Comparison of ENCODE assay signal across 15 cellular contexts in genomic region chr3:171967932-171968678, GRCh38.
A peak's percentile ranks its signal among the peaks of the same experiment; 100 is the strongest.
DNase-seq lines count a peak whose midpoint lies in the region; ATAC-seq, FAIRE-seq and TF ChIP-seq lines count a peak whose summit lies in the region.
"Had no signal": no experiment of that assay in that cellular context is flagged by ENCODE, and none has a peak within 500 bp of the region (broad histone marks: within the 10 kb centered on the region; RNA-seq: fewer than 3 reads in every experiment).

No MANE protein-coding gene starts in this region.

- H3K36me3 ChIP-seq in K562 (ENCODE audit: control insufficient read depth, insufficient read depth, low read length), result no peaks in the 10 kb centered on the region

- CTCF ChIA-PET in K562 (lab: Yijun Ruan, JAX; ENCODE audit: low intra/inter-chr PET ratio), result no interaction called here

- H3K27ac ChIP-seq in HL-60 (replicated peaks), result peak overlapping the region; percentile 68
- H3K27ac ChIP-seq in K562 (ENCODE audit: extremely low read depth, low read depth, low read length), result peak overlapping the region; percentile 85
- no peak overlapping the region for H3K27ac ChIP-seq in right cardiac atrium (ENCODE audit: low read length)

- in situ Hi-C loops in K562 (cut with MboI) (no loop called here), GM13976 (cut with MboI; ENCODE audit: low sequenced_read_pairs, unreplicated experiment) (no loop called here)

- DNase-seq in HL-60 (ENCODE audit: low read depth in 1 of 2, low spot score in 1 of 2) (no peak), K562 (ENCODE audit: extremely low read depth in 1 of 4, low spot score in 3 of 4) (no peak), right cardiac atrium (peak in 2 of 3 donors; percentile 40 to 82), skeletal muscle cell (ENCODE audit: low read depth) (peak; percentile 58), GM13976 (ENCODE audit: low spot score) (no peak)
- DNase-seq in stimulated activated CD4-positive, alpha-beta T cell treated with anti-CD3 and anti-CD28 coated beads, Interleukin-12 subunit alpha, Interleukin-12 subunit beta, amount 100 ng/mL, for 4 hours, result no peak
- DNase-seq: activated CD4-positive, alpha-beta T cell treated with anti-CD3 and anti-CD28 coated beads, Interleukin-2, amount 10 ng/mL, durations not matched to agents 7 days and 5 days; activated gamma-delta T cell treated with Interleukin-2 at 50 U/mL for 16 hours; effector CD4-positive, alpha-beta T cell; NCI-H1092; NCI-H524 treated with DMSO at 0.1 percent for 48 hours; nephron progenitor cell; stimulated activated naive CD4-positive, alpha-beta T cell had no signal

- H3K9me1 ChIP-seq in K562 (ENCODE audit: control insufficient read depth, insufficient read depth, low read length), result no peaks in the 10 kb centered on the region

- H3K27me3 ChIP-seq in HL-60 (ENCODE audit: insufficient read depth, poor library complexity, severe bottlenecking) (no peaks in the 10 kb centered on the region), K562 (ENCODE audit: control insufficient read depth in 2 of 2, insufficient read depth in 2 of 2, low read length in 2 of 2) (no peaks in the 10 kb centered on the region), right cardiac atrium (ENCODE audit: control insufficient read depth, insufficient read depth) (no peaks in the 10 kb centered on the region)

- no peaks in the 10 kb centered on the region for H4K20me1 ChIP-seq in K562 (replicated peaks; ENCODE audit: control insufficient read depth, insufficient read depth, low read length)

- no peaks in the 10 kb centered on the region for H3K79me2 ChIP-seq in K562 (ENCODE audit: control insufficient read depth, insufficient read depth, low read length)

- H3K4me1 ChIP-seq in K562 (replicated peaks in 1 of 2; ENCODE audit: control insufficient read depth in 2 of 2, insufficient read depth in 2 of 2, low read length in 2 of 2) (peaks cover 0 to 29% of the 10 kb centered on the region in 2 experiments; a peak in 3 of 5 replicates), right cardiac atrium (ENCODE audit: control insufficient read depth, insufficient read depth, low read length) (peaks cover 2% of the 10 kb centered on the region)

- POLR2A ChIA-PET in K562 (lab: Yijun Ruan, JAX), result interaction anchor here (0.8 to 1.8 kb wide), 3 partner anchors 10 to 13 kb away, joined by 3 to 5 read pairs (median 3); no protein-coding TSS in a partner anchor

- peak overlapping the region; percentile 65; the same call in 1 of the 2 replicates for H2AFZ ChIP-seq in K562 (ENCODE audit: low read depth, low read length)

- no peaks in the 10 kb centered on the region for H3K9me3 ChIP-seq in K562 (replicated peaks; ENCODE audit: control insufficient read depth, insufficient read depth, low read depth, low read length)
- no peaks in the 10 kb centered on the region for H3K9me3 ChIP-seq in right cardiac atrium (ENCODE audit: control insufficient read depth, low read length)

- no peak for ATAC-seq in K562
- peak; percentile 61 to 72 for ATAC-seq in right cardiac atrium
- ATAC-seq in GM21447 (IDR thresholded peaks at IDR 0.05; ENCODE audit: unreplicated experiment), result no peak
- ATAC-seq in HG03520 (IDR thresholded peaks at IDR 0.05; ENCODE audit: unreplicated experiment), result no peak

- no peak overlapping the region for H3K4me2 ChIP-seq in K562 (ENCODE audit: insufficient read depth, low read length)

- no peak for FAIRE-seq in K562 (lab: Jason Lieb, UNC)

- BruUV-seq in K562 (replicated peaks; lab: Mats Ljungman, UMichigan), result no TSS peak

- intact Hi-C loops in K562 (cut with micrococcal nuclease) (loop anchor here (2.0 kb wide), 2 partner anchors 13 to 71 kb away; partner anchors contain the start of gene FNDC3B), right cardiac atrium (cut with DNase I) (no loop called here)

- TF ChIP-seq CTCF in HL-60 (IDR thresholded peaks at IDR 0.05; ENCODE audit: insufficient read depth, low read length) (no peak), K562 (IDR thresholded peaks at IDR 0.05 in 2 of 3, conservative IDR thresholded peaks at IDR 0.05 in 1 of 3; ENCODE audit: insufficient read depth in 2 of 3, low read depth in 1 of 3, low read length in 3 of 3) (no peak), GM13976 (IDR thresholded peaks at IDR 0.05; ENCODE audit: borderline replicate concordance, control extremely low read depth, extremely low read depth, insufficient read depth, missing control alignments) (no peak)

- H3K9ac ChIP-seq in K562 (ENCODE audit: insufficient read depth in 1 of 2, low read depth in 2 of 2, low read length in 2 of 2), result peak overlapping the region in 1 of 2 experiments; percentile 66; a peak in 1 of 4 replicates

- H3K4me3 ChIP-seq in HL-60 (replicated peaks; ENCODE audit: insufficient read depth, low read length) (no peak overlapping the region), K562 (no peak overlapping the region), right cardiac atrium (ENCODE audit: low read length) (no peak overlapping the region), skeletal muscle cell (ENCODE audit: low read depth, low read length) (no peak overlapping the region)

- no peak for TF ChIP-seq POLR2A in K562 (conservative IDR thresholded peaks at IDR 0.05)

- TF ChIP-seq RAD21 in K562 (CRISPR knock-in tag; conservative IDR thresholded peaks at IDR 0.05 in 1 of 2, IDR thresholded peaks at IDR 0.05 in 1 of 2), result no peak

- no peak for TF ChIP-seq EP300 in K562 (IDR thresholded peaks at IDR 0.05; ENCODE audit: low read length)

- 63% methylated on average over 9 of the region's 9 CpGs for WGBS in K562 (ENCODE audit: insufficient coverage, low coverage, missing lambda C conversion rate)
- WGBS in right cardiac atrium, result 60% methylated on average over 9 of the region's 9 CpGs

TF ChIP-seq in K562, 482 proteins besides CTCF, POLR2A, EP300 and RAD21 (continues in another document):
- peak; percentile 22; the same call in 1 of the 2 replicates for TF ChIP-seq DIDO1 (tag; IDR thresholded peaks at IDR 0.05; ENCODE audit: low read depth)
- TF ChIP-seq BCOR (IDR thresholded peaks at IDR 0.05), result peak; percentile 92
- TF ChIP-seq RAD51 (IDR thresholded peaks at IDR 0.05; ENCODE audit: borderline replicate concordance, low read depth), result no peak
- TF ChIP-seq, protein P1, sequence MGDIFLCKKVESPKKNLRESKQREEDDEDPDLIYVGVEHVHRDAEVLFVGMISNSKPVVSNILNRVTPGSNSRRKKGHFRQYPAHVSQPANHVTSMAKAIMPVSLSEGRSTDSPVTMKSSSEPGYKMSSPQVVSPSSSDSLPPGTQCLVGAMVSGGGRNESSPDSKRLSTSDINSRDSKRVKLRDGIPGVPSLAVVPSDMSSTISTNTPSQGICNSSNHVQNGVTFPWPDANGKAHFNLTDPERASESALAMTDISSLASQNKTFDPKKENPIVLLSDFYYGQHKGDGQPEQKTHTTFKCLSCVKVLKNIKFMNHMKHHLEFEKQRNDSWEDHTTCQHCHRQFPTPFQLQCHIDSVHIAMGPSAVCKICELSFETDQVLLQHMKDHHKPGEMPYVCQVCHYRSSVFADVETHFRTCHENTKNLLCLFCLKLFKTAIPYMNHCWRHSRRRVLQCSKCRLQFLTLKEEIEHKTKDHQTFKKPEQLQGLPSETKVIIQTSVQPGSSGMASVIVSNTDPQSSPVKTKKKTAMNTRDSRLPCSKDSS (IDR thresholded peaks at IDR 0.05; ENCODE audit: low read depth, partially characterized antibody), result no peak
- no peak for TF ChIP-seq COPS2 (conservative IDR thresholded peaks at IDR 0.05)
- peak; percentile 63 for TF ChIP-seq ZFP36 (IDR thresholded peaks at IDR 0.05; ENCODE audit: low read depth, low read length, partially characterized antibody)
- TF ChIP-seq KDM1A (IDR thresholded peaks at IDR 0.05), result peak; percentile 58 to 69; a peak in 2 of 4 replicates
- peak; percentile 57; the same call in 1 of the 2 replicates for TF ChIP-seq ZNF24 (IDR thresholded peaks at IDR 0.05)
- 0 out of 2 replicates have a peak, but pooled peaks have one; percentile 42 for TF ChIP-seq HLTF (IDR thresholded peaks at IDR 0.05)
- 0 out of 2 replicates have a peak, but pooled peaks have one; percentile 36 for TF ChIP-seq HBP1 (CRISPR knock-in tag; IDR thresholded peaks at IDR 0.05)
- no peak for TF ChIP-seq ZNF12 (CRISPR knock-in tag; IDR thresholded peaks at IDR 0.05)
- no peak for TF ChIP-seq HMGN3 (IDR thresholded peaks at IDR 0.05; ENCODE audit: borderline replicate concordance, extremely low read depth, insufficient read length, low read depth, low read length)
- peak; percentile 44 for TF ChIP-seq BRD9 (IDR thresholded peaks at IDR 0.05; ENCODE audit: low read depth, partially characterized antibody)
- TF ChIP-seq ZNF197 (CRISPR knock-in tag; IDR thresholded peaks at IDR 0.05; ENCODE audit: low read depth), result peak; percentile 29; the same call in 1 of the 2 replicates
- 0 out of 2 replicates have a peak, but pooled peaks have one; percentile 32 for TF ChIP-seq TSC22D4 (tag; IDR thresholded peaks at IDR 0.05)
- peak in 1 of 2 experiments; percentile 64; a peak in 1 of 4 replicates for TF ChIP-seq TEAD1 (CRISPR knock-in tag; IDR thresholded peaks at IDR 0.05)
- TF ChIP-seq ELF1 (tag; IDR thresholded peaks at IDR 0.05), result 0 out of 2 replicates have a peak, but pooled peaks have one; percentile 15
- peak; percentile 79; the same call in 1 of the 2 replicates for TF ChIP-seq CBX1 (IDR thresholded peaks at IDR 0.05; ENCODE audit: low read depth)

Comparison
In these comparisons a context has a peak if more than half of its experiments do, and no peak if none do; other contexts are left out.
1. DNase-seq: peak in right cardiac atrium (2 of 3) and skeletal muscle cell (single experiment); none in HL-60 (0 of 2), K562 (0 of 4), GM13976 (single experiment) and stimulated activated CD4-positive, alpha-beta T cell treated with anti-CD3 and anti-CD28 coated beads, Interleukin-12 subunit alpha, Interleukin-12 subunit beta, amount 100 ng/mL, for 4 hours (single experiment).
2. ATAC-seq: peak in right cardiac atrium (2 of 2); none in K562 (single experiment), GM21447 (single experiment) and HG03520 (single experiment).